ENCODE assay signal across 9 cellular contexts in the genomic region with DNA sequence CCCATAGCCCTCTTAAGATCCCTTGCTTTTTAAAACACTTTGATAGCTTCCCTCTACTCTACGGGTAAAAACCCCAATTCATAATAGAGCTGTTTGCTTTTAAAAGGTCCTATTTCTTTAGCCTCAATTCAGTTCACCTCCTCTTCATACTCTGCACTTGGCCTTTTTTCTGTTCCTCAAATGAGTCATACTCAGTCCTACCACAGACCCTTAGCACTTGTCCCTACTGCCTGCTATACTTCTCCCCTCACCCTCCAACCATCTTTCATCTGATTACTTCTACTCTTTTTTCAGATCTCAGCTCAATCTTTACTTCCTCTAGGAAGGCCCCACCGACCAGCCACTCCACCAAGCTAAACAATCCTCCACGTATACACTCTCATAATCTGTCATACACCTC. TPM values are rescaled to one million over a fixed set of nuclear protein-coding genes. Genes with fewer than 3 reads are reported as not detected.
DNase-seq lines count a peak whose midpoint lies in the region; ATAC-seq, FAIRE-seq and TF ChIP-seq lines count a peak whose summit lies in the region.
"Had no signal": no experiment of that assay in that cellular context is flagged by ENCODE, and none has a peak within 500 bp of the region (broad histone marks: within the 10 kb centered on the region; RNA-seq: fewer than 3 reads in every experiment).

No MANE protein-coding gene starts in this region.

- peaks cover 3% of the 10 kb centered on the region for H3K36me3 Mint-ChIP-seq in activated naive CD8-positive, alpha-beta T cell
- H3K36me3 Mint-ChIP-seq in activated naive CD8-positive, alpha-beta T cell treated with anti-CD3 and anti-CD28 coated beads for 36 hours = peaks cover 28% of the 10 kb centered on the region

- no peak for DNase-seq in activated naive CD8-positive, alpha-beta T cell treated with anti-CD3 and anti-CD28 coated beads for 36 hours
- peak; percentile 76 for DNase-seq in OCI-M1 (lab: John Stamatoyannopoulos, UW)
- no peak for DNase-seq in inferior parietal cortex (ENCODE audit: extremely low spot score)
- DNase-seq in LoVo (ENCODE audit: low spot score) = no peak
- DNase-seq in NCI-H1694 (lab: John Stamatoyannopoulos, UW) = no peak
- no peak for DNase-seq in D721Med (ENCODE audit: insufficient read length, low spot score)
- DNase-seq: activated CD4-positive, CD25-positive, alpha-beta regulatory T cell treated with anti-CD3 and anti-CD28 coated beads, Interleukin-2, amount 50 U/mL, for 72 hours had no signal

- peak overlapping the region; percentile 28 for H3K4me3 Mint-ChIP-seq in activated naive CD8-positive, alpha-beta T cell
- H3K4me3 Mint-ChIP-seq in activated naive CD8-positive, alpha-beta T cell treated with anti-CD3 and anti-CD28 coated beads for 36 hours = no peak overlapping the region

- no peaks in the 10 kb centered on the region for H3K9me3 Mint-ChIP-seq in activated naive CD8-positive, alpha-beta T cell (ENCODE audit: low read depth)
- H3K9me3 Mint-ChIP-seq in activated naive CD8-positive, alpha-beta T cell treated with anti-CD3 and anti-CD28 coated beads for 36 hours = no peaks in the 10 kb centered on the region

- FAIRE-seq in D721Med (lab: Jason Lieb, UNC) = no peak

- peak overlapping the region; percentile 48 for H3K27ac Mint-ChIP-seq in activated naive CD8-positive, alpha-beta T cell
- H3K27ac Mint-ChIP-seq in activated naive CD8-positive, alpha-beta T cell treated with anti-CD3 and anti-CD28 coated beads for 36 hours = no peak overlapping the region

- H3K27me3 Mint-ChIP-seq in activated naive CD8-positive, alpha-beta T cell = no peaks in the 10 kb centered on the region
- no peaks in the 10 kb centered on the region for H3K27me3 Mint-ChIP-seq in activated naive CD8-positive, alpha-beta T cell treated with anti-CD3 and anti-CD28 coated beads for 36 hours

- TF ChIP-seq CTCF in D721Med (IDR thresholded peaks at IDR 0.05; ENCODE audit: insufficient read depth, missing control alignments) = no peak

- peaks cover 43% of the 10 kb centered on the region for H3K4me1 Mint-ChIP-seq in activated naive CD8-positive, alpha-beta T cell (ENCODE audit: low read depth)
- peaks cover 38% of the 10 kb centered on the region for H3K4me1 Mint-ChIP-seq in activated naive CD8-positive, alpha-beta T cell treated with anti-CD3 and anti-CD28 coated beads for 36 hours

- peak; percentile 56 for ATAC-seq in HG02973 (IDR thresholded peaks at IDR 0.05; ENCODE audit: unreplicated experiment)

RNA-seq across cellular contexts. Expression of a gene that starts 2.5 kb away (rescaled TPM):
- total RNA-seq in activated naive CD8-positive, alpha-beta T cell treated with anti-CD3 and anti-CD28 coated beads for 36 hours = 10 to 100 TPM; 83.4 to 84.6 TPM

RNA-seq across cellular contexts. Expression of a gene that starts 2.6 kb away (rescaled TPM):
- total RNA-seq in activated naive CD8-positive, alpha-beta T cell treated with anti-CD3 and anti-CD28 coated beads for 36 hours = 10 to 100 TPM; 26.8 to 27.3 TPM

RNA-seq across cellular contexts. Expression of a gene that starts 15.4 kb away (rescaled TPM):
- 100 to 1,000 TPM; 214 to 220 TPM for total RNA-seq in activated naive CD8-positive, alpha-beta T cell treated with anti-CD3 and anti-CD28 coated beads for 36 hours

RNA-seq across cellular contexts. Expression of a gene that starts 17.1 kb away (rescaled TPM):
- 10 to 100 TPM; 22.4 to 24.8 TPM for total RNA-seq in activated naive CD8-positive, alpha-beta T cell treated with anti-CD3 and anti-CD28 coated beads for 36 hours

RNA-seq across cellular contexts. Expression of a gene that starts 47.9 kb away (rescaled TPM):
- 1 to 10 TPM; 4.1 to 5.7 TPM for total RNA-seq in activated naive CD8-positive, alpha-beta T cell treated with anti-CD3 and anti-CD28 coated beads for 36 hours
